In the genomic region with DNA sequence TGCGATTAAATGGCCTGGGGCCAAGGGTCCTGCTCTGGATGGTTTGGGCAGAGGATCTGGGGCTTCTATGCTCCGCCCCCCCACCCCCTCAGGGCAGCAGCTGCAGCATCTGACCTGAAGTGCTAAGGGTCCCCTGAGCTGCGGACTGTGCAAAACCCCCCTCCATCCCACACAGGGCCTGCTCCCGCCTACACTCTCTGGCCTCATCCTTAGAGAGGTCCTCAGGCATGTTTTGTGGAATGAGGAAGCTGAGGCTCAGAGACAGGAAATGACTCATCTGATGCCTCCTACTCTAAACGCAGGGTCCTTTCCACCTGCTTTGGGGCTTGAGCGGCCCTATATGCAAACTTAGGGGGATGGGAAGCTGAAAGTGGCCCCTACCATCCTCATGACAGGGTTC, we compare ENCODE assay signal across 8 cellular contexts. TPM values are rescaled to one million over a fixed set of nuclear protein-coding genes. Genes with fewer than 3 reads are reported as not detected.
A peak's percentile ranks its signal among the peaks of the same experiment; 100 is the strongest.
DNase-seq lines count a peak whose midpoint lies in the region; ATAC-seq, FAIRE-seq and TF ChIP-seq lines count a peak whose summit lies in the region.

No MANE protein-coding gene starts in this region.

- H4K8ac ChIP-seq in H9 (replicated peaks; ENCODE audit: insufficient read length, low read depth, low read length), result no peak overlapping the region

- in situ Hi-C loops in HepG2 (cut with HindIII; ENCODE audit: extremely low pct_ligation_motif_present, low pct_unique_long_range_greater_than_20kb), result no loop called here

- ATAC-seq in activated CD8-positive, alpha-beta memory T cell treated with anti-CD3 and anti-CD28 coated beads, Interleukin-2, amount 10 ng/mL, durations not matched to agents 7 days and 5 days, result peak; percentile 63
- ATAC-seq in activated naive CD8-positive, alpha-beta T cell treated with anti-CD3 and anti-CD28 coated beads, Interleukin-2, amount 10 ng/mL, durations not matched to agents 7 days and 5 days (ENCODE audit: low read depth), result peak; percentile 60
- ATAC-seq in HepG2, result peak; percentile 36; the same call in 2 of the 3 replicates

- H3K36me3 ChIP-seq in Karpas-422 (ENCODE audit: insufficient read depth, low read length), result no peaks in the 10 kb centered on the region
- H3K36me3 ChIP-seq in HepG2 (replicated peaks in 1 of 2; ENCODE audit: control insufficient read depth in 1 of 2, insufficient read depth in 2 of 2, low read length in 2 of 2), result no peaks in the 10 kb centered on the region

- H3K4me1 Mint-ChIP-seq in activated CD8-positive, alpha-beta memory T cell treated with anti-CD3 and anti-CD28 coated beads, Interleukin-2, amount 10 ng/mL, durations not matched to agents 7 days and 5 days, result peaks cover 13% of the 10 kb centered on the region
- H3K4me1 Mint-ChIP-seq in H9, result peaks cover 38 to 40% of the 10 kb centered on the region in 2 experiments
- H3K4me1 Mint-ChIP-seq in activated naive CD8-positive, alpha-beta T cell treated with anti-CD3 and anti-CD28 coated beads, Interleukin-2, amount 10 ng/mL, durations not matched to agents 7 days and 5 days, result peaks cover 9% of the 10 kb centered on the region

- H2AK5ac ChIP-seq in H9 (ENCODE audit: insufficient read length, low read length), result no peak overlapping the region

- H3K56ac ChIP-seq in H9 (ENCODE audit: insufficient read length, low read depth, low read length), result no peak overlapping the region

- H3K23me2 ChIP-seq in H9 (ENCODE audit: insufficient read length, low read depth, low read length, poor library complexity, severe bottlenecking), result no peaks in the 10 kb centered on the region

- WGBS in H9 (ENCODE audit: extremely low coverage, insufficient read length, low lambda C conversion rate), result no CpG with 5 or more reads among the region's 6 CpGs
- 59% methylated on average over 5 of the region's 6 CpGs for whole genome bisulfite sequencing in HepG2 (ENCODE audit: low lambda C conversion rate)

- H3K4me3 ChIP-seq in Karpas-422 (ENCODE audit: low read length) (peak overlapping the region; percentile 69), HepG2 (replicated peaks in 1 of 3; ENCODE audit: insufficient read depth in 1 of 3, low read depth in 2 of 3, low read length in 3 of 3) (no peak overlapping the region)

- H3T11ph ChIP-seq in H9 (ENCODE audit: low read length), result no peak overlapping the region

- H2BK5ac ChIP-seq in H9 (ENCODE audit: insufficient read length, low read length), result no peak overlapping the region

- H2BK20ac ChIP-seq in H9 (ENCODE audit: low read depth, low read length, poor library complexity, severe bottlenecking), result no peak overlapping the region

- TF ChIP-seq CTCF in H9 (conservative IDR thresholded peaks at IDR 0.05), result no peak
- no peak for TF ChIP-seq CTCF in HepG2 (CRISPR knock-in tag; IDR thresholded peaks at IDR 0.05)

- CTCF ChIA-PET in activated CD8-positive, alpha-beta memory T cell treated with anti-CD3 and anti-CD28 coated beads, Interleukin-2, amount 10 ng/mL, durations not matched to agents 7 days and 5 days (lab: Charles Lee), result interaction anchor here (0.6 to 1.0 kb wide), 2 partner anchors 15 to 1137 kb away, joined by 3 read pairs; no protein-coding TSS in a partner anchor
- CTCF ChIA-PET in HepG2 (lab: Yijun Ruan, JAX; ENCODE audit: low intra/inter-chr PET ratio, low total read pairs), result interaction anchor here (0.7 kb wide), 1 partner anchor 16 kb away, joined by 3 read pairs; no protein-coding TSS in a partner anchor

- no peak overlapping the region for H3K27ac ChIP-seq in H9 (ENCODE audit: insufficient read length, low read depth, low read length)
- peak overlapping the region; percentile 79 for H3K27ac ChIP-seq in Karpas-422 (ENCODE audit: low read length)
- H3K27ac ChIP-seq in HepG2 (ENCODE audit: extremely low read length, insufficient read depth, low read length), result no peak overlapping the region

- H2BK12ac ChIP-seq in H9 (ENCODE audit: insufficient read length, low read depth, low read length), result no peak overlapping the region

- no peaks in the 10 kb centered on the region for H3K9me2 ChIP-seq in Karpas-422 (replicated peaks; ENCODE audit: insufficient read depth, low read length)

- POLR2A ChIA-PET in activated naive CD8-positive, alpha-beta T cell treated with anti-CD3 and anti-CD28 coated beads, Interleukin-2, amount 10 ng/mL, durations not matched to agents 7 days and 5 days (lab: Charles Lee), result interaction anchor here (0.7 to 1.1 kb wide), 2 partner anchors 96 to 245 kb away, joined by 3 read pairs; no protein-coding TSS in a partner anchor
- POLR2A ChIA-PET in HepG2 (lab: Yijun Ruan, JAX), result interaction anchor here (0.6 to 2.9 kb wide), 6 partner anchors 10 to 87 kb away, joined by 3 to 26 read pairs (median 4); no protein-coding TSS in a partner anchor

- intact Hi-C loops in HepG2 (cut with micrococcal nuclease; ENCODE audit: unreplicated experiment) (no loop called here), posterior vena cava (cut with DNase I) (loop anchor here in 1 of 2 donors (5.0 kb wide), 1 partner anchor 497 kb away; the partner anchor contains the start of gene HYKK)

- H3K27me3 ChIP-seq in H9 (ENCODE audit: insufficient read depth, low read length) (peaks cover 2% of the 10 kb centered on the region; the same call in 1 of the 2 replicates), Karpas-422 (ENCODE audit: low read length) (no peaks in the 10 kb centered on the region), HepG2 (ENCODE audit: control insufficient read depth in 1 of 2, insufficient read depth in 2 of 2, low read length in 2 of 2) (no peaks in the 10 kb centered on the region)

- no peak overlapping the region for H3K18ac ChIP-seq in H9 (ENCODE audit: insufficient read length, low read depth, low read length)

- FAIRE-seq in HepG2 (lab: Jason Lieb, UNC), result no peak

- H3K4me1 ChIP-seq in H9 (ENCODE audit: insufficient read depth, low read length) (peaks cover 4% of the 10 kb centered on the region), Karpas-422 (ENCODE audit: low read length) (peaks cover 33% of the 10 kb centered on the region), HepG2 (ENCODE audit: insufficient read depth, low read length) (peaks cover 38% of the 10 kb centered on the region)

- no peak overlapping the region for H2BK15ac ChIP-seq in H9 (ENCODE audit: low read depth, low read length)

- no peak overlapping the region for H3K23ac ChIP-seq in H9 (ENCODE audit: insufficient read length, low read depth, low read length)

- no peak overlapping the region for H3K27ac Mint-ChIP-seq in activated CD8-positive, alpha-beta memory T cell treated with anti-CD3 and anti-CD28 coated beads, Interleukin-2, amount 10 ng/mL, durations not matched to agents 7 days and 5 days
- peak overlapping the region in 1 of 3 experiments; percentile 77; a peak in 1 of 7 replicates for H3K27ac Mint-ChIP-seq in H9
- peak overlapping the region; percentile 46 for H3K27ac Mint-ChIP-seq in activated naive CD8-positive, alpha-beta T cell treated with anti-CD3 and anti-CD28 coated beads, Interleukin-2, amount 10 ng/mL, durations not matched to agents 7 days and 5 days

- no peaks in the 10 kb centered on the region for H3K9me3 ChIP-seq in H9 (ENCODE audit: control insufficient read depth, low read depth, low read length)
- H3K9me3 ChIP-seq in Karpas-422 (ENCODE audit: low read length), result no peaks in the 10 kb centered on the region
- no peaks in the 10 kb centered on the region for H3K9me3 ChIP-seq in HepG2 (ENCODE audit: low read length)

- H3K79me2 ChIP-seq in H9 (ENCODE audit: insufficient read depth, low read length) (no peaks in the 10 kb centered on the region), Karpas-422 (ENCODE audit: low read length) (peaks cover 10% of the 10 kb centered on the region; the same call in 1 of the 2 replicates), HepG2 (ENCODE audit: insufficient read depth, low read length) (no peaks in the 10 kb centered on the region)

- H4K91ac ChIP-seq in H9 (ENCODE audit: insufficient read length, low read depth, low read length), result no peak overlapping the region

- H3K4me3 Mint-ChIP-seq in activated CD8-positive, alpha-beta memory T cell treated with anti-CD3 and anti-CD28 coated beads, Interleukin-2, amount 10 ng/mL, durations not matched to agents 7 days and 5 days, result no peak overlapping the region
- H3K4me3 Mint-ChIP-seq in H9, result 0 out of 5 replicates have a peak overlapping the region, but pooled peaks of 1 of the 2 experiments have one; percentile 38
- H3K4me3 Mint-ChIP-seq in activated naive CD8-positive, alpha-beta T cell treated with anti-CD3 and anti-CD28 coated beads, Interleukin-2, amount 10 ng/mL, durations not matched to agents 7 days and 5 days, result peak overlapping the region; percentile 8

- no peak for DNase-seq in activated CD8-positive, alpha-beta memory T cell treated with anti-CD3 and anti-CD28 coated beads, Interleukin-2, amount 10 ng/mL, durations not matched to agents 7 days and 5 days
- no peak for DNase-seq in activated CD8-positive, alpha-beta memory T cell treated with anti-CD3 and anti-CD28 coated beads, Interleukin-2, amount 50 U/mL, for 4 hours
- DNase-seq in H9 (peak; percentile 75), Karpas-422 (peak; percentile 95), HepG2 (ENCODE audit: low spot score) (peak; percentile 62), posterior vena cava (ENCODE audit: low spot score) (no peak), ureter (ENCODE audit: low spot score) (no peak)
- DNase-seq in activated naive CD8-positive, alpha-beta T cell treated with anti-CD3 and anti-CD28 coated beads, Interleukin-2, amount 10 ng/mL, durations not matched to agents 7 days and 5 days, result no peak

- H3K9ac ChIP-seq in H9 (ENCODE audit: extremely low read depth, insufficient read length, low read length) (no peak overlapping the region), Karpas-422 (ENCODE audit: low read length) (peak overlapping the region; percentile 77), HepG2 (ENCODE audit: insufficient read depth, low read depth, low read length) (no peak overlapping the region)

- no peak for TF ChIP-seq EP300 in HepG2 (IDR thresholded peaks at IDR 0.05; ENCODE audit: low read depth in 2 of 2, low read length in 2 of 2)
- TF ChIP-seq EP300 in HepG2 (CRISPR knock-in tag; IDR thresholded peaks at IDR 0.05; ENCODE audit: borderline replicate concordance), result no peak

- H2BK120ac ChIP-seq in H9 (ENCODE audit: low read depth, low read length, poor library complexity, severe bottlenecking), result no peak overlapping the region

- H3K4me2 ChIP-seq in H9 (ENCODE audit: insufficient read depth, insufficient read length, low read length), result peak overlapping the region; percentile 17
- H3K4me2 ChIP-seq in Karpas-422 (ENCODE audit: low read depth, low read length, poor library complexity, severe bottlenecking), result peak overlapping the region; percentile 66
- H3K4me2 ChIP-seq in HepG2 (ENCODE audit: low read depth, low read length), result 0 out of 2 replicates have a peak overlapping the region, but pooled peaks have one; percentile 10

- no peaks in the 10 kb centered on the region for H4K20me1 ChIP-seq in H9 (ENCODE audit: control insufficient read depth, insufficient read depth, insufficient read length)
- H4K20me1 ChIP-seq in Karpas-422 (ENCODE audit: insufficient read depth, low read depth, low read length), result no peaks in the 10 kb centered on the region
- H4K20me1 ChIP-seq in HepG2 (ENCODE audit: insufficient read depth, low read length), result no peaks in the 10 kb centered on the region

- TF ChIP-seq POLR2A in HepG2 (IDR thresholded peaks at IDR 0.05; ENCODE audit: insufficient read depth in 1 of 2, low read depth in 2 of 2, low read length in 2 of 2), result no peak

- no peak overlapping the region for H2AFZ ChIP-seq in H9 (ENCODE audit: low read length)
- H2AFZ ChIP-seq in Karpas-422 (ENCODE audit: low read length), result peak overlapping the region; percentile 83
- H2AFZ ChIP-seq in HepG2 (ENCODE audit: low read length), result no peak overlapping the region

- H3K36me3 Mint-ChIP-seq in activated CD8-positive, alpha-beta memory T cell treated with anti-CD3 and anti-CD28 coated beads, Interleukin-2, amount 10 ng/mL, durations not matched to agents 7 days and 5 days, result no peaks in the 10 kb centered on the region
- no peaks in the 10 kb centered on the region for H3K36me3 Mint-ChIP-seq in H9 (ENCODE audit: insufficient read depth in 1 of 3, low read depth in 3 of 3)
- no peaks in the 10 kb centered on the region for H3K36me3 Mint-ChIP-seq in activated naive CD8-positive, alpha-beta T cell treated with anti-CD3 and anti-CD28 coated beads, Interleukin-2, amount 10 ng/mL, durations not matched to agents 7 days and 5 days

- H3K27me3 Mint-ChIP-seq in activated CD8-positive, alpha-beta memory T cell treated with anti-CD3 and anti-CD28 coated beads, Interleukin-2, amount 10 ng/mL, durations not matched to agents 7 days and 5 days, result peaks cover 6% of the 10 kb centered on the region
- peaks cover 54% of the 10 kb centered on the region for H3K27me3 Mint-ChIP-seq in H9 (ENCODE audit: low read depth)
- H3K27me3 Mint-ChIP-seq in activated naive CD8-positive, alpha-beta T cell treated with anti-CD3 and anti-CD28 coated beads, Interleukin-2, amount 10 ng/mL, durations not matched to agents 7 days and 5 days, result peaks cover 6% of the 10 kb centered on the region

- peak overlapping the region; percentile 61; the same call in 1 of the 2 replicates for H3K14ac ChIP-seq in H9 (ENCODE audit: insufficient read depth, low read length)

- TF ChIP-seq RAD21 in HepG2 (CRISPR knock-in tag; IDR thresholded peaks at IDR 0.05), result no peak

- no peaks in the 10 kb centered on the region for H3K9me3 Mint-ChIP-seq in activated CD8-positive, alpha-beta memory T cell treated with anti-CD3 and anti-CD28 coated beads, Interleukin-2, amount 10 ng/mL, durations not matched to agents 7 days and 5 days (ENCODE audit: low read depth)
- no peaks in the 10 kb centered on the region for H3K9me3 Mint-ChIP-seq in H9
- no peaks in the 10 kb centered on the region for H3K9me3 Mint-ChIP-seq in activated naive CD8-positive, alpha-beta T cell treated with anti-CD3 and anti-CD28 coated beads, Interleukin-2, amount 10 ng/mL, durations not matched to agents 7 days and 5 days

- no peak overlapping the region for H3K4ac ChIP-seq in H9 (ENCODE audit: low read depth, low read length)

- H3K79me1 ChIP-seq in H9 (ENCODE audit: insufficient read depth, low read depth, low read length, poor library complexity, severe bottlenecking), result no peaks in the 10 kb centered on the region

- H4K5ac ChIP-seq in H9 (ENCODE audit: insufficient read length, low read depth, low read length), result no peak overlapping the region

- BruUV-seq in HepG2 (replicated peaks; lab: Mats Ljungman, UMichigan), result no TSS peak

RNA-seq across cellular contexts. Expression of gene CTSH, which starts 59.5 kb away (rescaled TPM):
- total RNA-seq in activated CD8-positive, alpha-beta memory T cell treated with anti-CD3 and anti-CD28 coated beads, Interleukin-2, amount 10 ng/mL, durations not matched to agents 7 days and 5 days, result 10 to 100 TPM; 33.9 to 48.1 TPM
- total RNA-seq in H9 (2021) (15.5 and 16.8 TPM in 2 replicates), HepG2 (2016; rRNA removed; fragmentation: Illumina TruSeq; extraction: Trizol) (145 and 265 TPM in 2 replicates), posterior vena cava (100 to 1,000 TPM in 1 of 2 donors, 10 to 100 TPM in 1; 40.0 to 129 TPM), ureter (705 TPM)
- total RNA-seq in Karpas-422 (2014; rRNA removed; shearing (Covaris generic); ENCODE audit: low replicate concordance), result 61.0 and 76.4 TPM in 2 replicates
- total RNA-seq in activated naive CD8-positive, alpha-beta T cell treated with anti-CD3 and anti-CD28 coated beads, Interleukin-2, amount 10 ng/mL, durations not matched to agents 7 days and 5 days, result 10 to 100 TPM; 31.5 to 33.9 TPM
- total RNA-seq in HepG2 (2016; cell fraction: cytosol; rRNA removed; fragmentation: Illumina TruSeq; extraction: Trizol; ENCODE audit: low read depth), result 38.3 and 41.8 TPM in 2 replicates
- 147 and 263 TPM in 2 replicates for total RNA-seq in HepG2 (2016; cell fraction: insoluble cytoplasmic fraction; rRNA removed; fragmentation: Illumina TruSeq; extraction: Trizol)
- total RNA-seq in HepG2 (2016; cell fraction: membrane; rRNA removed; fragmentation: Illumina TruSeq; extraction: Trizol), result 76.7 and 76.8 TPM in 2 replicates
- total RNA-seq in HepG2 (2016; cell fraction: nucleus; rRNA removed; fragmentation: Illumina TruSeq; extraction: Trizol), result 192 and 212 TPM in 2 replicates
- polyA plus RNA-seq in HepG2 (2011; rRNA removed), result 653 and 707 TPM in 2 replicates
- 619 and 690 TPM in 2 replicates for polyA plus RNA-seq in HepG2 (2011; cell fraction: cytosol; rRNA removed)
- 438 and 468 TPM in 2 replicates for polyA plus RNA-seq in HepG2 (2011; cell fraction: nucleus; rRNA removed)
- polyA plus RNA-seq in HepG2 (2012), result 370 and 429 TPM in 2 replicates
- 85.5 and 99.3 TPM in 2 replicates for polyA plus RNA-seq in HepG2 (2016; cell fraction: cytosol; fragmentation: Illumina TruSeq; extraction: Trizol; ENCODE audit: low read depth)
- polyA plus RNA-seq in HepG2 (2016; cell fraction: insoluble cytoplasmic fraction; fragmentation: Illumina TruSeq; extraction: Trizol; ENCODE audit: low read depth), result 143 and 146 TPM in 2 replicates
- 90.8 and 95.9 TPM in 2 replicates for polyA plus RNA-seq in HepG2 (2016; cell fraction: membrane; fragmentation: Illumina TruSeq; extraction: Trizol; ENCODE audit: low read depth)
- polyA plus RNA-seq in HepG2 (2016; cell fraction: nucleus; fragmentation: Illumina TruSeq; extraction: Trizol; ENCODE audit: insufficient read depth, low read depth), result 337 and 346 TPM in 2 replicates
- 0.44 and 261 TPM in 2 replicates for polyA minus RNA-seq in HepG2 (2011; rRNA and poly(A)+ RNA removed; ENCODE audit: low replicate concordance)
- 172 and 190 TPM in 2 replicates for polyA minus RNA-seq in HepG2 (2011; cell fraction: cytosol; rRNA and poly(A)+ RNA removed)
- 126 and 165 TPM in 2 replicates for polyA minus RNA-seq in HepG2 (2011; cell fraction: nucleus; rRNA and poly(A)+ RNA removed)

Comparison
In these comparisons a context has a peak if more than half of its experiments do, and no peak if none do; other contexts are left out.
1. DNase-seq: peak in H9 (single experiment), Karpas-422 (single experiment) and HepG2 (single experiment); none in activated CD8-positive, alpha-beta memory T cell treated with anti-CD3 and anti-CD28 coated beads, Interleukin-2, amount 10 ng/mL, durations not matched to agents 7 days and 5 days (single experiment), activated CD8-positive, alpha-beta memory T cell treated with anti-CD3 and anti-CD28 coated beads, Interleukin-2, amount 50 U/mL, for 4 hours (single experiment), activated naive CD8-positive, alpha-beta T cell treated with anti-CD3 and anti-CD28 coated beads, Interleukin-2, amount 10 ng/mL, durations not matched to agents 7 days and 5 days (single experiment), posterior vena cava (single experiment) and ureter (single experiment).
2. H3K4me2 ChIP-seq: peak in every context shown above with its lines; median percentile 66 in Karpas-422; 17 in H9; 10 in HepG2.
3. Peak in every context shown above with its lines, with median percentiles within 50 percentile points of each other: ATAC-seq.